In the genomic region with DNA sequence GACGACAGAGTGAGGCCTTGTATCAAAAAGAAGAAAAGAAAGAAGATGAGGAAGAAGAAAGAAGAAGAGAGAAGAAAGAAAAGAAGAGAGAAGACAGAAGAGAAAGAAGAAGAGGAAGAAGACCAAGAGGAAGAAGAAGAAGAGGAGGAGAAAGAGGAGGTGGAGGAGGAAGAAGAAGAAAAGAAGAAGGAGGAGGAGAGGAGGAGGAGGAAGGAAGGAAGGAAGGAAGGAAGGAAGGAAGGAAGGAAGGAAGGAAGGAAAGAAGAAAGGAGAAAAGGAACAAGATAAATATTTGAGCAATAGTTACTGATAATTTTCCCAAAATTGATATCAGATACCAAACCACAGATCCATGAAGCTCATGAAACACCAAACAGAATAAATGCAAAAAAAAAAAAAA, we compare ENCODE assay signal across 27 cellular contexts.
"Had no signal": no experiment of that assay in that cellular context is flagged by ENCODE, and none has a peak within 500 bp of the region (broad histone marks: within the 10 kb centered on the region; RNA-seq: fewer than 3 reads in every experiment).

No MANE protein-coding gene starts in this region.

- H3K27me3 Mint-ChIP-seq: dendritic cell treated with granulocyte-macrophage colony-stimulating factor and Interleukin-4, amounts not matched to agents 40 ng/mL and 50 ng/mL, for 4 days had no signal

- H3K4me1 ChIP-seq: gastrocnemius medialis, psoas muscle, sigmoid colon, tibial nerve, upper lobe of right lung, uterus had no signal

- H3K4me3 Mint-ChIP-seq: dendritic cell treated with granulocyte-macrophage colony-stimulating factor and Interleukin-4, amounts not matched to agents 40 ng/mL and 50 ng/mL, for 4 days; endodermal cell; memory B cell; natural killer cell; stimulated activated effector memory CD8-positive, alpha-beta T cell treated with anti-CD3 and anti-CD28 coated beads, Interleukin-12 subunit alpha, Interleukin-12 subunit beta, amount 100 ng/mL, for 72 hours had no signal

- H3K36me3 ChIP-seq: gastrocnemius medialis, ovary, sigmoid colon, thoracic aorta, tibial nerve, upper lobe of right lung, uterus had no signal

- H3K9me3 Mint-ChIP-seq: memory B cell, natural killer cell had no signal

- H3K27ac ChIP-seq: epithelial cell of prostate, gastrocnemius medialis, ovary, psoas muscle, sigmoid colon, thoracic aorta, tibial nerve, upper lobe of right lung, uterus had no signal

- H3K9me3 ChIP-seq: gastrocnemius medialis, ovary, psoas muscle, sigmoid colon, thoracic aorta, upper lobe of right lung, uterus had no signal

- H3K4me1 Mint-ChIP-seq: endodermal cell, memory B cell, natural killer cell had no signal

- H3K4me3 ChIP-seq: gastrocnemius medialis, lung, ovary, psoas muscle, sigmoid colon, thoracic aorta, tibial nerve, upper lobe of right lung, uterus had no signal

- DNase-seq: effector CD8-positive, alpha-beta T cell; endodermal cell; foreskin fibroblast; gastrocnemius medialis; head of caudate nucleus; left ventricle myocardium superior; natural killer cell; occipital lobe; ovary; posterior cingulate gyrus; psoas muscle; right cardiac atrium; sigmoid colon; stimulated activated CD4-positive, alpha-beta T cell treated with anti-CD3 and anti-CD28 coated beads, Interleukin-2, amount 100 ng/mL, for 24 hours; stimulated activated CD4-positive, alpha-beta T cell treated with anti-CD3 and anti-CD28 coated beads, Interleukin-4, amount 100 ng/mL, for 24 hours; stimulated activated naive CD4-positive, alpha-beta T cell treated with Interleukin-2 at 50 U/mL for 16 hours; upper lobe of right lung; uterus had no signal

- H3K36me3 Mint-ChIP-seq: memory B cell; natural killer cell; stimulated activated effector memory CD8-positive, alpha-beta T cell treated with anti-CD3 and anti-CD28 coated beads, Interleukin-12 subunit alpha, Interleukin-12 subunit beta, amount 100 ng/mL, for 72 hours had no signal

- FAIRE-seq: keratinocyte had no signal

- H3K27me3 ChIP-seq: gastrocnemius medialis, ovary, sigmoid colon, tibial nerve, upper lobe of right lung, uterus had no signal

- ATAC-seq: esophagus mucosa; gastrocnemius medialis; left ventricle myocardium superior; natural killer cell; psoas muscle; right cardiac atrium; stimulated activated effector memory CD8-positive, alpha-beta T cell treated with anti-CD3 and anti-CD28 coated beads, Interleukin-12 subunit alpha, Interleukin-12 subunit beta, amount 100 ng/mL, for 72 hours; upper lobe of right lung had no signal

- H3K27ac Mint-ChIP-seq: dendritic cell treated with granulocyte-macrophage colony-stimulating factor and Interleukin-4, amounts not matched to agents 40 ng/mL and 50 ng/mL, for 4 days; endodermal cell; memory B cell; natural killer cell; stimulated activated effector memory CD8-positive, alpha-beta T cell treated with anti-CD3 and anti-CD28 coated beads, Interleukin-12 subunit alpha, Interleukin-12 subunit beta, amount 100 ng/mL, for 72 hours had no signal
